10 cellular contexts compared by ENCODE assay signal in genomic region chr11:64035581-64035980, GRCh38. TPM values are rescaled to one million over a fixed set of nuclear protein-coding genes. Genes with fewer than 3 reads are reported as not detected.
A peak's percentile ranks its signal among the peaks of the same experiment; 100 is the strongest.
DNase-seq lines count a peak whose midpoint lies in the region; ATAC-seq, FAIRE-seq and TF ChIP-seq lines count a peak whose summit lies in the region.
"Had no signal": no experiment of that assay in that cellular context is flagged by ENCODE, and none has a peak within 500 bp of the region (broad histone marks: within the 10 kb centered on the region; RNA-seq: fewer than 3 reads in every experiment).

FLRT1 (plus strand) TSS chr11:64035931; CDS start chr11:64116268, 80,337 bp downstream.

- H3K4me3 ChIP-seq in astrocyte of the cerebellum (ENCODE audit: low read depth, low read length) (peak within 1 kb of the TSS; percentile 32), right lobe of liver (peak within 1 kb of the TSS; percentile 21 to 36 (median 29)), thyroid gland (replicated peaks in 1 of 3) (peak within 1 kb of the TSS; percentile 20 to 48 (median 32))

- WGBS in right lobe of liver (ENCODE audit: insufficient coverage, low coverage, low lambda C conversion rate, missing lambda C conversion rate): 0% methylated on average over 8 of the region's 66 CpGs
- WGBS in thyroid gland, 2 donors: 5 to 10% methylated on average over 2 to 7 of the region's 66 CpGs

- H3K36me3 ChIP-seq in right lobe of liver: no peaks in the 10 kb centered on the region
- no peaks in the 10 kb centered on the region for H3K36me3 ChIP-seq in thyroid gland

- H3K27me3 Mint-ChIP-seq in immature natural killer cell (ENCODE audit: low read depth in 3 of 3): peaks cover 6 to 12% (median 12%) of the 10 kb centered on the region in 3 donors

- H3K4me1 ChIP-seq in right lobe of liver (peaks cover 0 to 15% (median 4%) of the 10 kb centered on the region in 4 donors), thyroid gland (peaks cover 12 to 33% of the 10 kb centered on the region in 2 donors)

- H3K4me1 Mint-ChIP-seq in immature natural killer cell: peaks cover 0 to 4% of the 10 kb centered on the region in 2 donors

- H3K9me3 Mint-ChIP-seq in immature natural killer cell: no peaks in the 10 kb centered on the region

- in situ Hi-C loops in astrocyte of the cerebellum (cut with HindIII; ENCODE audit: low sequenced_read_pairs): no loop called here

- no peak for TF ChIP-seq POLR2A in right lobe of liver (IDR thresholded peaks at IDR 0.05)
- no peak for TF ChIP-seq POLR2A in thyroid gland (IDR thresholded peaks at IDR 0.05)

- H3K27ac Mint-ChIP-seq in immature natural killer cell: no peak within 1 kb of the TSS
- H3K27ac Mint-ChIP-seq: CD14-positive monocyte had no signal

- H3K27ac ChIP-seq in right lobe of liver: no peak within 1 kb of the TSS
- peak within 1 kb of the TSS; percentile 51 to 82 (median 58) for H3K27ac ChIP-seq in thyroid gland

- ATAC-seq in right lobe of liver: no peak

- H3K9me3 ChIP-seq in right lobe of liver (no peaks in the 10 kb centered on the region), thyroid gland (no peaks in the 10 kb centered on the region)

- peak within 1 kb of the TSS in 2 of 5 donors; percentile 13 to 67 for H3K4me3 Mint-ChIP-seq in immature natural killer cell

- H3K36me3 Mint-ChIP-seq in immature natural killer cell: no peaks in the 10 kb centered on the region

- intact Hi-C loops in right lobe of liver (cut with DNase I): no loop called here
- intact Hi-C loops in thyroid gland (cut with DNase I): no loop called here

- no peak for TF ChIP-seq CTCF in astrocyte of the cerebellum (IDR thresholded peaks at IDR 0.05; ENCODE audit: low read depth, low read length, missing control alignments)
- no peak for TF ChIP-seq CTCF in right lobe of liver (IDR thresholded peaks at IDR 0.05)
- no peak for TF ChIP-seq CTCF in thyroid gland (IDR thresholded peaks at IDR 0.05)

- no peak for FAIRE-seq in RCC 7860 (lab: Jason Lieb, UNC)

- DNase-seq in NCI-H748 (lab: John Stamatoyannopoulos, UW; ENCODE audit: unreplicated experiment) (peak; percentile 35), NCI-H748 treated with DMSO at 0.1 percent for 48 hours (lab: John Stamatoyannopoulos, UW) (no peak), astrocyte of the cerebellum (ENCODE audit: low read depth) (no peak), right lobe of liver (no peak), thyroid gland (peak in 1 of 2 donors; percentile 17), immature natural killer cell (no peak), RCC 7860 (ENCODE audit: low spot score) (no peak)
- DNase-seq in activated CD4-positive, CD25-positive, alpha-beta regulatory T cell (lab: John Stamatoyannopoulos, UW): no peak
- DNase-seq: activated naive CD4-positive, alpha-beta T cell had no signal

- H3K27me3 ChIP-seq in right lobe of liver: no peaks in the 10 kb centered on the region
- H3K27me3 ChIP-seq in thyroid gland: no peaks in the 10 kb centered on the region

RNA-seq across cellular contexts. Expression of gene FLRT1, which starts in this region (rescaled TPM):
- under 1 TPM in 1 of 6 experiments, not detected in 5; 0.12 TPM for total RNA-seq in right lobe of liver
- total RNA-seq in thyroid gland: 1 to 10 TPM in 3 of 4 donors, under 1 TPM in 1; 0.54 to 4.0 (median 3.8) TPM
- not detected for polyA plus RNA-seq in immature natural killer cell
- polyA plus RNA-seq: CD14-positive monocyte had no signal

Comparison
In these comparisons a context has a peak if more than half of its experiments do, and no peak if none do; other contexts are left out.
1. H3K27ac ChIP-seq: peak in thyroid gland (3 of 3); none in right lobe of liver (0 of 3).
2. Peak in every context shown above with its lines, with median percentiles within 50 percentile points of each other: H3K4me3 ChIP-seq.